19 cellular contexts compared by ENCODE assay signal in the genomic region with DNA sequence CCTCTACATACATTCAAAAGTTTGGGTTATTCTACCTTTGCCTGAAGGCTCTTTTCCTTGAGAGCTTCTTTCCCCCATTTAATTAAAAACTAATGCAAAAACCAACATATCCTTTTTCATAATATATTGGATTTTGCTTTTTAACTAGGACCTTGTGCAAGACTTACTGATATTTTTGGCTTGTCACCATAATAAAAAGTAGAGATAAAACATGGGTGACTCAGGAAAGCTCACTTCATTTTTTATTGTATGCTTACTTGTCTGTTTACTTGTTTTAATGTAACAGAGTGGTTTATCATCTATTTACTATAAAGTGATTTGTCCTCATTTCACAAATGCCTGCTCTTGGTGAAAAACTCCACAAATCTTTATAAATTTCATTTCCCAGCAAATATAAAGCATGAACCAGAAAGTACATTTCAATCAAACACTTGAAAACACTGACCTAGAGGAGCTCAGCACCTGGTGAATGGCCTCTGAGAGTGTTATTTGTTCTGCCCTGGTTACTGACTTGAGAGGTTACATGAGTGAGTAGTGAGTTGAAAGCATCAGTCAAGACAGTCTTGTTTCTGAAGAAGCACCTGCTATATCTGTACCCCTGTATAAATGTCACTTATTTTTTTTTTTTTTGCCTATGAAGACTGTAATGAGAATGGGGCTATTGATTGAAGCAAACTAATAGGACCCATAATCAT. TPM values are rescaled to one million over a fixed set of nuclear protein-coding genes. Genes with fewer than 3 reads are reported as not detected.
DNase-seq lines count a peak whose midpoint lies in the region; ATAC-seq and TF ChIP-seq lines count a peak whose summit lies in the region.
"Had no signal": no experiment of that assay in that cellular context is flagged by ENCODE, and none has a peak within 500 bp of the region (broad histone marks: within the 10 kb centered on the region; RNA-seq: fewer than 3 reads in every experiment).

No MANE protein-coding gene starts in this region.

- no peaks in the 10 kb centered on the region for H3K9me3 Mint-ChIP-seq in WTC11
- H3K9me3 Mint-ChIP-seq: activated B cell treated with CpG ODN at 0.5 μM for 24 hours; activated CD4-positive, alpha-beta memory T cell treated with anti-CD3 and anti-CD28 coated beads, Interleukin-2, amount 10 ng/mL, durations not matched to agents 7 days and 5 days; activated naive CD4-positive, alpha-beta T cell treated with anti-CD3 and anti-CD28 coated beads, Interleukin-2, amount 50 U/mL, for 24 hours; activated T-cell treated with anti-CD3 and anti-CD28 coated beads, Interleukin-2, amount 50 U/mL, for 4 hours; neural progenitor cell had no signal

- H3K4me3 Mint-ChIP-seq in WTC11 = no peak overlapping the region
- H3K4me3 Mint-ChIP-seq: activated B cell treated with CpG ODN at 0.5 μM for 24 hours; activated CD4-positive, alpha-beta memory T cell treated with anti-CD3 and anti-CD28 coated beads, Interleukin-2, amount 10 ng/mL, durations not matched to agents 7 days and 5 days; activated naive CD4-positive, alpha-beta T cell treated with anti-CD3 and anti-CD28 coated beads, Interleukin-2, amount 50 U/mL, for 24 hours; activated T-cell treated with anti-CD3 and anti-CD28 coated beads, Interleukin-2, amount 50 U/mL, for 4 hours; neural progenitor cell had no signal

- peak; percentile 65 for DNase-seq in DMS53 treated with DMSO at 0.1 percent for 48 hours (lab: John Stamatoyannopoulos, UW; ENCODE audit: unreplicated experiment)
- DNase-seq in NCI-H187 treated with DMSO at 0.1 percent for 48 hours (lab: John Stamatoyannopoulos, UW) = peak; percentile 81
- DNase-seq in WTC11 (ENCODE audit: low spot score) = no peak
- DNase-seq in mucosa of descending colon = no peak
- DNase-seq in NCI-H2171 treated with DMSO at 0.1 percent for 48 hours (lab: John Stamatoyannopoulos, UW) = no peak
- no peak for DNase-seq in NCI-H146 treated with DMSO at 0.1 percent for 48 hours (lab: John Stamatoyannopoulos, UW; ENCODE audit: unreplicated experiment)
- DNase-seq: activated B cell treated with CpG ODN at 0.5 μM for 24 hours; activated CD4-positive, alpha-beta memory T cell treated with anti-CD3 and anti-CD28 coated beads, Interleukin-2, amount 10 ng/mL, durations not matched to agents 7 days and 5 days; activated T-cell treated with anti-CD3 and anti-CD28 coated beads, Interleukin-2, amount 50 U/mL, for 4 hours; hypothalamus; NCI-H2227 treated with DMSO at 0.1 percent for 48 hours; psoas muscle; stimulated activated CD4-positive, alpha-beta T cell treated with anti-CD3 and anti-CD28 coated beads, Interleukin-4, amount 100 ng/mL, for 1 hour had no signal

- CTCF ChIA-PET in WTC11 (lab: Charles Lee) = interaction anchor here (0.8 kb wide), 1 partner anchor 21 kb away, joined by 3 read pairs; no protein-coding TSS in a partner anchor

- no peaks in the 10 kb centered on the region for H3K27me3 Mint-ChIP-seq in WTC11 (ENCODE audit: low read depth)
- H3K27me3 Mint-ChIP-seq: activated B cell treated with CpG ODN at 0.5 μM for 24 hours had no signal

- intact Hi-C loops in mucosa of descending colon (cut with DNase I, micrococcal nuclease) = no loop called here

- no peaks in the 10 kb centered on the region for H3K36me3 ChIP-seq in mucosa of descending colon (ENCODE audit: low read depth)
- H3K36me3 ChIP-seq: neural progenitor cell, SJSA1 had no signal

- H3K9me3 ChIP-seq in mucosa of descending colon = no peaks in the 10 kb centered on the region
- H3K9me3 ChIP-seq: psoas muscle, SJSA1 had no signal

- H3K4me1 ChIP-seq in mucosa of descending colon (ENCODE audit: low read depth) = peaks cover 8% of the 10 kb centered on the region
- H3K4me1 ChIP-seq: neural progenitor cell, psoas muscle, SJSA1 had no signal

- no peak overlapping the region for H3K4me3 ChIP-seq in mucosa of descending colon
- H3K4me3 ChIP-seq: neural progenitor cell, psoas muscle, SJSA1, skin epidermis had no signal

- peak overlapping the region; percentile 62; the same call in 1 of the 2 replicates for H3K27ac Mint-ChIP-seq in WTC11
- H3K27ac Mint-ChIP-seq: activated B cell treated with CpG ODN at 0.5 μM for 24 hours; activated CD4-positive, alpha-beta memory T cell treated with anti-CD3 and anti-CD28 coated beads, Interleukin-2, amount 10 ng/mL, durations not matched to agents 7 days and 5 days; activated naive CD4-positive, alpha-beta T cell treated with anti-CD3 and anti-CD28 coated beads, Interleukin-2, amount 50 U/mL, for 24 hours; neural progenitor cell had no signal

- ATAC-seq in WTC11 (peak; percentile 56), mucosa of descending colon (peak; percentile 26), HG03045 (IDR thresholded peaks at IDR 0.05; ENCODE audit: unreplicated experiment) (no peak)
- ATAC-seq: activated T-cell treated with anti-CD3 and anti-CD28 coated beads, Interleukin-2, amount 50 U/mL, for 4 hours; psoas muscle had no signal

- no peak for TF ChIP-seq CTCF in WTC11 (IDR thresholded peaks at IDR 0.05)
- TF ChIP-seq CTCF in mucosa of descending colon (IDR thresholded peaks at IDR 0.05) = no peak

- POLR2A ChIA-PET in WTC11 (lab: Charles Lee) = no interaction called here

- peaks cover 39% of the 10 kb centered on the region for H3K4me1 Mint-ChIP-seq in WTC11
- H3K4me1 Mint-ChIP-seq: activated B cell treated with CpG ODN at 0.5 μM for 24 hours; activated CD4-positive, alpha-beta memory T cell treated with anti-CD3 and anti-CD28 coated beads, Interleukin-2, amount 10 ng/mL, durations not matched to agents 7 days and 5 days; activated naive CD4-positive, alpha-beta T cell treated with anti-CD3 and anti-CD28 coated beads, Interleukin-2, amount 50 U/mL, for 24 hours had no signal

- no peaks in the 10 kb centered on the region for H3K36me3 Mint-ChIP-seq in WTC11
- H3K36me3 Mint-ChIP-seq: activated naive CD4-positive, alpha-beta T cell treated with anti-CD3 and anti-CD28 coated beads, Interleukin-2, amount 50 U/mL, for 24 hours; neural progenitor cell had no signal

TF ChIP-seq in WTC11, 78 proteins besides CTCF, POLR2A, EP300 and RAD21:
- no peak for TF ChIP-seq GTF2I (CRISPR knock-in tag; conservative IDR thresholded peaks at IDR 0.05)
- no peak for TF ChIP-seq ZNF232 (CRISPR knock-in tag; IDR thresholded peaks at IDR 0.05)
- TF ChIP-seq ZNF423 (CRISPR knock-in tag; IDR thresholded peaks at IDR 0.05) = no peak
- TF ChIP-seq, protein P1, sequence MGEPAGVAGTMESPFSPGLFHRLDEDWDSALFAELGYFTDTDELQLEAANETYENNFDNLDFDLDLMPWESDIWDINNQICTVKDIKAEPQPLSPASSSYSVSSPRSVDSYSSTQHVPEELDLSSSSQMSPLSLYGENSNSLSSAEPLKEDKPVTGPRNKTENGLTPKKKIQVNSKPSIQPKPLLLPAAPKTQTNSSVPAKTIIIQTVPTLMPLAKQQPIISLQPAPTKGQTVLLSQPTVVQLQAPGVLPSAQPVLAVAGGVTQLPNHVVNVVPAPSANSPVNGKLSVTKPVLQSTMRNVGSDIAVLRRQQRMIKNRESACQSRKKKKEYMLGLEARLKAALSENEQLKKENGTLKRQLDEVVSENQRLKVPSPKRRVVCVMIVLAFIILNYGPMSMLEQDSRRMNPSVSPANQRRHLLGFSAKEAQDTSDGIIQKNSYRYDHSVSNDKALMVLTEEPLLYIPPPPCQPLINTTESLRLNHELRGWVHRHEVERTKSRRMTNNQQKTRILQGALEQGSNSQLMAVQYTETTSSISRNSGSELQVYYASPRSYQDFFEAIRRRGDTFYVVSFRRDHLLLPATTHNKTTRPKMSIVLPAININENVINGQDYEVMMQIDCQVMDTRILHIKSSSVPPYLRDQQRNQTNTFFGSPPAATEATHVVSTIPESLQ (CRISPR knock-in tag; IDR thresholded peaks at IDR 0.05) = no peak
- TF ChIP-seq ZNF396 (CRISPR knock-in tag; IDR thresholded peaks at IDR 0.05; ENCODE audit: borderline replicate concordance) = no peak
- TF ChIP-seq SMAD4 (CRISPR knock-in tag; IDR thresholded peaks at IDR 0.05) = no peak
- TF ChIP-seq NR2C2 (CRISPR knock-in tag; IDR thresholded peaks at IDR 0.05) = no peak
- no peak for TF ChIP-seq RORB (CRISPR knock-in tag; IDR thresholded peaks at IDR 0.05)
- no peak for TF ChIP-seq TCF7 (CRISPR knock-in tag; IDR thresholded peaks at IDR 0.05; ENCODE audit: low read depth)
- TF ChIP-seq NR3C1 (CRISPR knock-in tag; conservative IDR thresholded peaks at IDR 0.05; ENCODE audit: low read depth) = no peak
- TF ChIP-seq, protein P2, sequence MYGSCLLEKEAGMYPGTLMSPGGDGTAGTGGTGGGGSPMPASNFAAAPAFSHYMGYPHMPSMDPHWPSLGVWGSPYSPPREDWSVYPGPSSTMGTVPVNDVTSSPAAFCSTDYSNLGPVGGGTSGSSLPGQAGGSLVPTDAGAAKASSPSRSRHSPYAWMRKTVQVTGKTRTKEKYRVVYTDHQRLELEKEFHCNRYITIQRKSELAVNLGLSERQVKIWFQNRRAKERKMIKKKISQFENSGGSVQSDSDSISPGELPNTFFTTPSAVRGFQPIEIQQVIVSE (CRISPR knock-in tag; IDR thresholded peaks at IDR 0.05; ENCODE audit: borderline replicate concordance) = no peak
- no peak for TF ChIP-seq CREB1 (CRISPR knock-in tag; IDR thresholded peaks at IDR 0.05)
- TF ChIP-seq ELF4 (CRISPR knock-in tag; IDR thresholded peaks at IDR 0.05; ENCODE audit: low read depth) = no peak
- TF ChIP-seq ZNF671 (CRISPR knock-in tag; IDR thresholded peaks at IDR 0.05) = no peak
- TF ChIP-seq, protein P3, sequence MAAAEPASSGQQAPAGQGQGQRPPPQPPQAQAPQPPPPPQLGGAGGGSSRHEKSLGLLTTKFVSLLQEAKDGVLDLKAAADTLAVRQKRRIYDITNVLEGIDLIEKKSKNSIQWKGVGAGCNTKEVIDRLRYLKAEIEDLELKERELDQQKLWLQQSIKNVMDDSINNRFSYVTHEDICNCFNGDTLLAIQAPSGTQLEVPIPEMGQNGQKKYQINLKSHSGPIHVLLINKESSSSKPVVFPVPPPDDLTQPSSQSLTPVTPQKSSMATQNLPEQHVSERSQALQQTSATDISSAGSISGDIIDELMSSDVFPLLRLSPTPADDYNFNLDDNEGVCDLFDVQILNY (CRISPR knock-in tag; IDR thresholded peaks at IDR 0.05) = no peak
- TF ChIP-seq ETV6 (CRISPR knock-in tag; IDR thresholded peaks at IDR 0.05) = no peak
- TF ChIP-seq NFE2L1 (CRISPR knock-in tag; IDR thresholded peaks at IDR 0.05) = no peak

RNA-seq across cellular contexts. Expression of a gene that starts 20.8 kb away (rescaled TPM):
- total RNA-seq in WTC11 (2021) (3.3 to 6.1 TPM (median 5.3 TPM) in 3 replicates), mucosa of descending colon (10 to 100 TPM; 14.1 to 17.6 (median 17.1) TPM)
- total RNA-seq: activated B cell treated with CpG ODN at 0.5 μM for 24 hours; activated CD4-positive, alpha-beta memory T cell treated with anti-CD3 and anti-CD28 coated beads, Interleukin-2, amount 10 ng/mL, durations not matched to agents 7 days and 5 days; T-helper 2 cell treated with Interferon-gamma antibody and Interleukin-4, amounts not matched to agents 100 ng/mL and 5 ng/mL, for 36 hours had no signal

Comparison
In these comparisons a context has a peak if more than half of its experiments do, and no peak if none do; other contexts are left out.
1. DNase-seq: peak in DMS53 treated with DMSO at 0.1 percent for 48 hours (single experiment) and NCI-H187 treated with DMSO at 0.1 percent for 48 hours (single experiment); none in WTC11 (single experiment), mucosa of descending colon (0 of 3), NCI-H2171 treated with DMSO at 0.1 percent for 48 hours (single experiment) and NCI-H146 treated with DMSO at 0.1 percent for 48 hours (single experiment).